ENCODE assay signal across 9 cellular contexts in genomic region chr20:62364911-62365736, GRCh38. TPM values are rescaled to one million over a fixed set of nuclear protein-coding genes. Genes with fewer than 3 reads are reported as not detected.
DNase-seq lines count a peak whose midpoint lies in the region; ATAC-seq, FAIRE-seq and TF ChIP-seq lines count a peak whose summit lies in the region.
"Had no signal": no experiment of that assay in that cellular context is flagged by ENCODE, and none has a peak within 500 bp of the region (broad histone marks: within the 10 kb centered on the region; RNA-seq: fewer than 3 reads in every experiment).

No MANE protein-coding gene starts in this region.

- H3K27ac Mint-ChIP-seq in neural crest cell (ENCODE audit: unreplicated experiment): no peak overlapping the region
- H3K27ac Mint-ChIP-seq: CD4-positive, alpha-beta memory T cell had no signal

- TF ChIP-seq CTCF in BE2C (IDR thresholded peaks at IDR 0.05; ENCODE audit: low read depth, low read length): no peak
- no peak for TF ChIP-seq CTCF in RWPE2 (IDR thresholded peaks at IDR 0.05; ENCODE audit: poor library complexity, severe bottlenecking)
- TF ChIP-seq CTCF in foreskin keratinocyte (conservative IDR thresholded peaks at IDR 0.05): no peak
- no peak for TF ChIP-seq CTCF in neural crest cell (conservative IDR thresholded peaks at IDR 0.05)
- TF ChIP-seq CTCF in D721Med (IDR thresholded peaks at IDR 0.05; ENCODE audit: insufficient read depth, missing control alignments): no peak

- peaks cover 13% of the 10 kb centered on the region for H3K27me3 Mint-ChIP-seq in neural crest cell (ENCODE audit: low read depth)

- peak; percentile 17 for DNase-seq in BE2C
- peak; percentile 86 for DNase-seq in RWPE2 (ENCODE audit: low spot score)
- no peak for DNase-seq in foreskin keratinocyte
- no peak for DNase-seq in neural crest cell (ENCODE audit: low read depth, low spot score)
- no peak for DNase-seq in D721Med (ENCODE audit: insufficient read length, low spot score)
- no peak for DNase-seq in T-helper 2 cell

- no peaks in the 10 kb centered on the region for H3K36me3 Mint-ChIP-seq in neural crest cell (ENCODE audit: low read depth)
- H3K36me3 Mint-ChIP-seq: CD4-positive, alpha-beta memory T cell had no signal

- H3K36me3 ChIP-seq in BE2C (no peaks in the 10 kb centered on the region), RWPE2 (ENCODE audit: low read depth) (peaks cover 54% of the 10 kb centered on the region)

- H3K4me3 Mint-ChIP-seq in neural crest cell: peak overlapping the region; percentile 82

- ATAC-seq in RWPE2 (ENCODE audit: low read depth) (no peak), foreskin keratinocyte (peak; percentile 3), HG03571 (IDR thresholded peaks at IDR 0.05; ENCODE audit: unreplicated experiment) (no peak), GM19395 (IDR thresholded peaks at IDR 0.05; ENCODE audit: unreplicated experiment) (no peak)

- H3K9me3 ChIP-seq in BE2C: no peaks in the 10 kb centered on the region
- no peaks in the 10 kb centered on the region for H3K9me3 ChIP-seq in RWPE2 (ENCODE audit: severe bottlenecking)

- H3K27me3 ChIP-seq in BE2C (peaks cover 3% of the 10 kb centered on the region; the same call in 1 of the 2 replicates), RWPE2 (ENCODE audit: insufficient read depth, poor library complexity, severe bottlenecking) (no peaks in the 10 kb centered on the region), foreskin keratinocyte (no peaks in the 10 kb centered on the region)

- peaks cover 6% of the 10 kb centered on the region for H3K4me1 Mint-ChIP-seq in neural crest cell

- no peaks in the 10 kb centered on the region for H3K9me3 Mint-ChIP-seq in neural crest cell
- H3K9me3 Mint-ChIP-seq: CD4-positive, alpha-beta memory T cell had no signal

- H3K27ac ChIP-seq in RWPE2 (ENCODE audit: poor library complexity, severe bottlenecking): peak overlapping the region; percentile 99
- no peak overlapping the region for H3K27ac ChIP-seq in foreskin keratinocyte

- H3K4me3 ChIP-seq in BE2C (ENCODE audit: low read depth, low read length) (no peak overlapping the region), RWPE2 (ENCODE audit: severe bottlenecking) (peak overlapping the region; percentile 98)

- peaks cover 34% of the 10 kb centered on the region for H3K4me1 ChIP-seq in BE2C
- H3K4me1 ChIP-seq in RWPE2 (ENCODE audit: insufficient read depth, poor library complexity, severe bottlenecking): peaks cover 72% of the 10 kb centered on the region
- H3K4me1 ChIP-seq in foreskin keratinocyte: peaks cover 17% of the 10 kb centered on the region

- FAIRE-seq in D721Med (lab: Jason Lieb, UNC): no peak

RNA-seq across cellular contexts. Expression of gene LAMA5, which starts 2.0 kb away (rescaled TPM):
- polyA plus RNA-seq in BE2C (2012; ENCODE audit: insufficient read depth, insufficient read length, low read depth): 86.4 TPM
- total RNA-seq in foreskin keratinocyte (72.6 and 87.7 TPM in 2 replicates), neural crest cell (35.0 and 38.8 TPM in 2 replicates)
- polyA plus RNA-seq in foreskin keratinocyte: 62.3 and 75.3 TPM in 2 replicates
- polyA plus RNA-seq: CD4-positive, alpha-beta memory T cell had no signal

RNA-seq across cellular contexts. Expression of gene RPS21, which starts 21.8 kb away (rescaled TPM):
- 4,851 TPM for polyA plus RNA-seq in BE2C (2012; ENCODE audit: insufficient read depth, insufficient read length, low read depth)
- 1,147 and 1,424 TPM in 2 replicates for total RNA-seq in foreskin keratinocyte
- polyA plus RNA-seq in foreskin keratinocyte: 3,116 and 3,644 TPM in 2 replicates
- 1,298 and 1,312 TPM in 2 replicates for total RNA-seq in neural crest cell

RNA-seq across cellular contexts. Expression of gene CABLES2, which starts 42.0 kb away (rescaled TPM):
- polyA plus RNA-seq in BE2C (2012; ENCODE audit: insufficient read depth, insufficient read length, low read depth): 2.7 TPM
- total RNA-seq in foreskin keratinocyte (6.2 and 7.1 TPM in 2 replicates), neural crest cell (25.2 and 26.6 TPM in 2 replicates)
- polyA plus RNA-seq in foreskin keratinocyte: 5.7 and 5.8 TPM in 2 replicates

Comparison
In these comparisons a context has a peak if more than half of its experiments do, and no peak if none do; other contexts are left out.
1. DNase-seq: peak in BE2C (single experiment) and RWPE2 (single experiment); none in foreskin keratinocyte (0 of 2), neural crest cell (single experiment), D721Med (single experiment) and T-helper 2 cell (0 of 5).